ENCODE assay signal across 8 cellular contexts in genomic region chr1:189859385-189859977, GRCh38.
DNase-seq lines count a peak whose midpoint lies in the region; ATAC-seq and TF ChIP-seq lines count a peak whose summit lies in the region.

No MANE protein-coding gene starts in this region.

- no peak overlapping the region for H2AFZ ChIP-seq in SK-N-SH (ENCODE audit: low read depth)

- H3K27me3 ChIP-seq in SK-N-SH (ENCODE audit: insufficient read depth) (no peaks in the 10 kb centered on the region), RWPE2 (ENCODE audit: insufficient read depth, poor library complexity, severe bottlenecking) (no peaks in the 10 kb centered on the region), tibial artery (no peaks in the 10 kb centered on the region)

- H3K9me2 ChIP-seq in SK-N-SH: no peaks in the 10 kb centered on the region

- H3K4me3 ChIP-seq in SK-N-SH (ENCODE audit: low read depth in 2 of 2, low read length in 1 of 2) (no peak overlapping the region; a peak in 1 of 4 replicates), RWPE2 (ENCODE audit: severe bottlenecking) (no peak overlapping the region), tibial artery (no peak overlapping the region)

- ATAC-seq in SK-N-SH treated with all-trans-retinoic acid at 6 μM for 48 hours: no peak
- ATAC-seq in HG02623 (IDR thresholded peaks at IDR 0.05; ENCODE audit: unreplicated experiment): peak; percentile 90
- no peak for ATAC-seq in RWPE2 (ENCODE audit: low read depth)

- no peaks in the 10 kb centered on the region for H3K4me1 ChIP-seq in SK-N-SH (ENCODE audit: control insufficient read depth in 1 of 2, insufficient read depth in 2 of 2, low read depth in 1 of 2, low read length in 1 of 2)
- no peaks in the 10 kb centered on the region for H3K4me1 ChIP-seq in RWPE2 (ENCODE audit: insufficient read depth, poor library complexity, severe bottlenecking)
- no peaks in the 10 kb centered on the region for H3K4me1 ChIP-seq in tibial artery

- intact Hi-C loops in tibial artery (cut with DNase I; ENCODE audit: low total_unique reads): no loop called here

- WGBS in SK-N-SH (ENCODE audit: low lambda C conversion rate): 100% methylated on average over 1 of the region's 1 CpG

- H3K4me2 ChIP-seq in SK-N-SH: no peak overlapping the region

- H3F3A ChIP-seq in SK-N-SH (replicated peaks; ENCODE audit: insufficient read depth): no peaks in the 10 kb centered on the region

- H3K36me3 ChIP-seq in SK-N-SH (replicated peaks in 1 of 2; ENCODE audit: control insufficient read depth in 1 of 2, insufficient read depth in 2 of 2, low read length in 1 of 2) (no peaks in the 10 kb centered on the region), RWPE2 (ENCODE audit: low read depth) (no peaks in the 10 kb centered on the region), tibial artery (no peaks in the 10 kb centered on the region)

- no peak overlapping the region for H3K27ac ChIP-seq in SK-N-SH (ENCODE audit: low read depth in 2 of 2, low read length in 1 of 2)
- no peak overlapping the region for H3K27ac ChIP-seq in RWPE2 (ENCODE audit: poor library complexity, severe bottlenecking)
- H3K27ac ChIP-seq in tibial artery: no peak overlapping the region

- no peaks in the 10 kb centered on the region for H3K9me3 ChIP-seq in SK-N-SH
- H3K9me3 ChIP-seq in RWPE2 (ENCODE audit: severe bottlenecking): no peaks in the 10 kb centered on the region
- H3K9me3 ChIP-seq in tibial artery: no peaks in the 10 kb centered on the region

- CTCF ChIA-PET in SK-N-SH (lab: Yijun Ruan, JAX): interaction anchor here (0.6 to 1.7 kb wide), 8 partner anchors 9 to 402 kb away, joined by 3 to 7 read pairs (median 4); no protein-coding TSS in a partner anchor

- H3K9ac ChIP-seq in SK-N-SH: no peak overlapping the region

- TF ChIP-seq CTCF in SK-N-SH (IDR thresholded peaks at IDR 0.05) (peak; percentile 65), RWPE2 (IDR thresholded peaks at IDR 0.05; ENCODE audit: poor library complexity, severe bottlenecking) (peak; percentile 49), tibial artery (IDR thresholded peaks at IDR 0.05) (no peak)

- DNase-seq in SK-N-SH (peak; percentile 3), RWPE2 (ENCODE audit: low spot score) (no peak), iPS DF 4.7 (ENCODE audit: extremely low read depth, low spot score) (peak; percentile 28), NOMO-1 treated with DMSO at 0.1 percent for 48 hours (lab: John Stamatoyannopoulos, UW; ENCODE audit: unreplicated experiment) (no peak), tibial artery (no peak)
- DNase-seq in central memory CD4-positive, alpha-beta T cell: no peak

- TF ChIP-seq EP300 in SK-N-SH (IDR thresholded peaks at IDR 0.05; ENCODE audit: borderline replicate concordance in 1 of 2, low read depth in 1 of 2, low read length in 1 of 2): no peak

- peak; percentile 29 for TF ChIP-seq RAD21 in SK-N-SH (IDR thresholded peaks at IDR 0.05; ENCODE audit: low read length)

- H4K20me1 ChIP-seq in SK-N-SH (ENCODE audit: insufficient read depth): no peaks in the 10 kb centered on the region

- POLR2A ChIA-PET in SK-N-SH (lab: Yijun Ruan, JAX): no interaction called here

- H3K79me2 ChIP-seq in SK-N-SH (ENCODE audit: insufficient read depth): no peaks in the 10 kb centered on the region

TF ChIP-seq in SK-N-SH, 30 proteins besides CTCF, POLR2A, EP300 and RAD21:
- TF ChIP-seq NFIC (IDR thresholded peaks at IDR 0.05; ENCODE audit: borderline replicate concordance) (no peak), EZH2phosphoT487 (IDR thresholded peaks at IDR 0.05; ENCODE audit: borderline replicate concordance, low read depth) (no peak), FOXJ3 (CRISPR knock-in tag; IDR thresholded peaks at IDR 0.05) (no peak)

TF ChIP-seq in SK-N-SH treated with all-trans-retinoic acid at 6 μM for 48 hours, 23 proteins besides CTCF, POLR2A, EP300 and RAD21:
- TF ChIP-seq CSDC2 (CRISPR knock-in tag; IDR thresholded peaks at IDR 0.05): no peak
- no peak for TF ChIP-seq ZNF70 (CRISPR knock-in tag; IDR thresholded peaks at IDR 0.05)
- TF ChIP-seq RARB (CRISPR knock-in tag; IDR thresholded peaks at IDR 0.05): no peak
- TF ChIP-seq BACH2 (CRISPR knock-in tag; IDR thresholded peaks at IDR 0.05; ENCODE audit: borderline replicate concordance): no peak

Comparison
In these comparisons a context has a peak if more than half of its experiments do, and no peak if none do; other contexts are left out.
1. DNase-seq: peak in SK-N-SH (single experiment) and iPS DF 4.7 (single experiment); none in RWPE2 (single experiment), NOMO-1 treated with DMSO at 0.1 percent for 48 hours (single experiment), central memory CD4-positive, alpha-beta T cell (single experiment) and tibial artery (0 of 2).
2. CTCF ChIP-seq: peak in SK-N-SH (single experiment) and RWPE2 (single experiment); none in tibial artery (0 of 2).